ENCODE assay signal across 1 cellular context in genomic region chr14:54754623-54755386, GRCh38.
TF ChIP-seq lines count a peak whose summit lies in the region.

No MANE protein-coding gene starts in this region.

TF ChIP-seq in K562, 482 proteins besides CTCF, POLR2A, EP300 and RAD21 (continued from another document and continues in another):
- TF ChIP-seq BRF2 (IDR thresholded peaks at IDR 0.05; ENCODE audit: borderline replicate concordance, insufficient read depth, insufficient read length) (no peak), ZFP1 (CRISPR knock-in tag; IDR thresholded peaks at IDR 0.05) (no peak), HES1 (IDR thresholded peaks at IDR 0.05; ENCODE audit: low read depth) (peak; percentile 29; the same call in 1 of the 2 replicates), SREBF2 (CRISPR knock-in tag; IDR thresholded peaks at IDR 0.05) (no peak), SRSF9 (IDR thresholded peaks at IDR 0.05; ENCODE audit: borderline replicate concordance, low read depth, low read length) (no peak), ETS2 (tag; IDR thresholded peaks at IDR 0.05; ENCODE audit: borderline replicate concordance, poor library complexity, severe bottlenecking) (no peak), POU5F1 (IDR thresholded peaks at IDR 0.05; ENCODE audit: borderline replicate concordance, low read depth, low read length, partially characterized antibody) (no peak), HDGF (IDR thresholded peaks at IDR 0.05) (peak; percentile 71; the same call in 1 of the 2 replicates), RBM15 (IDR thresholded peaks at IDR 0.05; ENCODE audit: insufficient read depth, low read length) (no peak), POLR2B (IDR thresholded peaks at IDR 0.05; ENCODE audit: low read depth, partially characterized antibody) (peak; percentile 79), LEF1 (IDR thresholded peaks at IDR 0.05) (peak; percentile 73), ZSCAN32 (CRISPR knock-in tag; IDR thresholded peaks at IDR 0.05) (no peak), JUND (IDR thresholded peaks at IDR 0.05; ENCODE audit: borderline replicate concordance, low read depth, low read length) (peak; percentile 99), JUND (tag; IDR thresholded peaks at IDR 0.05; ENCODE audit: borderline replicate concordance, low read depth, low read length) (peak; percentile 98; the same call in 2 of the 3 replicates), PTBP1 (IDR thresholded peaks at IDR 0.05; ENCODE audit: low read depth, low read length) (no peak), MCM7 (IDR thresholded peaks at IDR 0.05) (no peak), NR4A1 (CRISPR knock-in tag; IDR thresholded peaks at IDR 0.05) (no peak), NR4A1 (tag; IDR thresholded peaks at IDR 0.05) (no peak; the same call in 1 of the 2 replicates), NONO (IDR thresholded peaks at IDR 0.05; ENCODE audit: low read depth in 2 of 2, low read length in 1 of 2) (peak in 1 of 2 experiments; percentile 64; a peak in 1 of 4 replicates), TRIM25 (IDR thresholded peaks at IDR 0.05; ENCODE audit: borderline replicate concordance) (peak; percentile 48; the same call in 1 of the 2 replicates), ZBTB1 (CRISPR knock-in tag; IDR thresholded peaks at IDR 0.05; ENCODE audit: borderline replicate concordance, low read depth) (no peak), MITF (IDR thresholded peaks at IDR 0.05) (peak; percentile 55; the same call in 1 of the 2 replicates), MAFK (IDR thresholded peaks at IDR 0.05; ENCODE audit: low read length) (no peak), ZNF280B (CRISPR knock-in tag; IDR thresholded peaks at IDR 0.05) (no peak), NFIC (IDR thresholded peaks at IDR 0.05) (peak; percentile 88), GTF2E2 (tag; IDR thresholded peaks at IDR 0.05) (no peak), HMG20A (CRISPR knock-in tag; conservative IDR thresholded peaks at IDR 0.05) (no peak), ZBTB40 (IDR thresholded peaks at IDR 0.05) (0 out of 2 replicates have a peak, but pooled peaks have one; percentile 53), ZBTB40 (CRISPR knock-in tag; IDR thresholded peaks at IDR 0.05) (no peak), ZNF217 (CRISPR knock-in tag; IDR thresholded peaks at IDR 0.05) (no peak), TSHZ1 (CRISPR knock-in tag; IDR thresholded peaks at IDR 0.05) (no peak), ZNF444 (CRISPR knock-in tag; IDR thresholded peaks at IDR 0.05) (no peak), TBL1XR1 (IDR thresholded peaks at IDR 0.05; ENCODE audit: low read length in 2 of 2) (peak in 1 of 2 experiments; percentile 88; a peak in 2 of 4 replicates), BDP1 (IDR thresholded peaks at IDR 0.05; ENCODE audit: insufficient read depth, insufficient read length) (no peak), STAT5A (IDR thresholded peaks at IDR 0.05; ENCODE audit: borderline replicate concordance, low read length) (peak; percentile 94), HSF4 (CRISPR knock-in tag; IDR thresholded peaks at IDR 0.05; ENCODE audit: borderline replicate concordance) (no peak), CCNT2 (IDR thresholded peaks at IDR 0.05; ENCODE audit: borderline replicate concordance, extremely low read depth, insufficient read length, low read depth, low read length) (peak; percentile 86), XRCC5 (IDR thresholded peaks at IDR 0.05; ENCODE audit: low read depth, low read length) (no peak), HMBOX1 (IDR thresholded peaks at IDR 0.05) (peak; percentile 92)
